ENCODE assay signal across 8 cellular contexts in genomic region chr6:138455746-138456392, GRCh38. TPM values are rescaled to one million over a fixed set of nuclear protein-coding genes. Genes with fewer than 3 reads are reported as not detected.
DNase-seq lines count a peak whose midpoint lies in the region; ATAC-seq and TF ChIP-seq lines count a peak whose summit lies in the region.

No MANE protein-coding gene starts in this region.

- peak overlapping the region; percentile 50 for H3K4me3 Mint-ChIP-seq in activated naive CD8-positive, alpha-beta T cell treated with anti-CD3 and anti-CD28 coated beads for 36 hours
- peak overlapping the region; percentile 67 for H3K4me3 Mint-ChIP-seq in natural killer cell

- H3K36me3 ChIP-seq in MG63, result peaks cover 2% of the 10 kb centered on the region

- peak overlapping the region; percentile 93 for H3K27ac Mint-ChIP-seq in activated naive CD8-positive, alpha-beta T cell treated with anti-CD3 and anti-CD28 coated beads for 36 hours
- H3K27ac Mint-ChIP-seq in natural killer cell, result peak overlapping the region; percentile 34 to 69

- no peaks in the 10 kb centered on the region for H3K36me3 Mint-ChIP-seq in activated naive CD8-positive, alpha-beta T cell treated with anti-CD3 and anti-CD28 coated beads for 36 hours
- H3K36me3 Mint-ChIP-seq in natural killer cell, result no peaks in the 10 kb centered on the region

- H3K4me3 ChIP-seq in GM12864 (ENCODE audit: low read depth, low read length) (no peak overlapping the region), MG63 (no peak overlapping the region)

- peaks cover 1% of the 10 kb centered on the region for H3K9me3 Mint-ChIP-seq in activated naive CD8-positive, alpha-beta T cell treated with anti-CD3 and anti-CD28 coated beads for 36 hours
- H3K9me3 Mint-ChIP-seq in natural killer cell, result no peaks in the 10 kb centered on the region

- peak; percentile 97 for ATAC-seq in GM21515 (IDR thresholded peaks at IDR 0.05; ENCODE audit: unreplicated experiment)
- peak; percentile 44 to 74 (median 70) for ATAC-seq in natural killer cell
- ATAC-seq in HG03039 (IDR thresholded peaks at IDR 0.05; ENCODE audit: unreplicated experiment), result no peak

- DNase-seq in GM12864 (ENCODE audit: low read depth), result peak; percentile 30
- peak; percentile 61 for DNase-seq in HS-5 (ENCODE audit: low read depth)
- peak; percentile 32 for DNase-seq in activated naive CD8-positive, alpha-beta T cell treated with anti-CD3 and anti-CD28 coated beads for 36 hours
- DNase-seq in natural killer cell, result no peak
- DNase-seq in islet precursor cell, result no peak
- no peak for DNase-seq in MG63

- no peaks in the 10 kb centered on the region for H3K9me3 ChIP-seq in MG63

- H3K4me1 Mint-ChIP-seq in activated naive CD8-positive, alpha-beta T cell treated with anti-CD3 and anti-CD28 coated beads for 36 hours, result peaks cover 20% of the 10 kb centered on the region
- peaks cover 16 to 21% of the 10 kb centered on the region in 2 donors for H3K4me1 Mint-ChIP-seq in natural killer cell

- no peaks in the 10 kb centered on the region for H3K27me3 Mint-ChIP-seq in activated naive CD8-positive, alpha-beta T cell treated with anti-CD3 and anti-CD28 coated beads for 36 hours
- peaks cover 0 to 3% of the 10 kb centered on the region in 2 donors for H3K27me3 Mint-ChIP-seq in natural killer cell (ENCODE audit: low read depth in 2 of 2)

- TF ChIP-seq CTCF in GM12864 (IDR thresholded peaks at IDR 0.05; ENCODE audit: low read depth, low read length, missing control alignments), result no peak
- TF ChIP-seq CTCF in natural killer cell (IDR thresholded peaks at IDR 0.05), result no peak

- no peaks in the 10 kb centered on the region for H3K27me3 ChIP-seq in MG63

- intact Hi-C loops in natural killer cell (cut with micrococcal nuclease), result no loop called here

RNA-seq across cellular contexts. Expression of gene NHSL1, which starts 43.4 kb away (rescaled TPM):
- total RNA-seq in activated naive CD8-positive, alpha-beta T cell treated with anti-CD3 and anti-CD28 coated beads for 36 hours, result under 1 TPM; 0.68 to 0.76 TPM
- total RNA-seq in natural killer cell, result under 1 TPM; 0.38 to 0.75 (median 0.68) TPM
- total RNA-seq in MG63 (2014; rRNA removed; shearing (Covaris generic); ENCODE audit: low replicate concordance), result 1.3 and 8.7 TPM in 2 replicates

RNA-seq across cellular contexts. Expression of gene HEBP2, which starts 51.8 kb away (rescaled TPM):
- 10 to 100 TPM; 27.4 to 28.0 TPM for total RNA-seq in activated naive CD8-positive, alpha-beta T cell treated with anti-CD3 and anti-CD28 coated beads for 36 hours
- 10 to 100 TPM; 14.2 to 18.6 (median 15.2) TPM for total RNA-seq in natural killer cell
- 40.8 and 76.0 TPM in 2 replicates for total RNA-seq in MG63 (2014; rRNA removed; shearing (Covaris generic); ENCODE audit: low replicate concordance)

Comparison
In these comparisons a context has a peak if more than half of its experiments do, and no peak if none do; other contexts are left out.
1. DNase-seq: peak in GM12864 (single experiment), HS-5 (single experiment) and activated naive CD8-positive, alpha-beta T cell treated with anti-CD3 and anti-CD28 coated beads for 36 hours (single experiment); none in natural killer cell (single experiment), islet precursor cell (single experiment) and MG63 (single experiment).